Comparison of ENCODE assay signal across 11 cellular contexts in genomic region chrX:135340827-135341226, GRCh38. TPM values are rescaled to one million over a fixed set of nuclear protein-coding genes. Genes with fewer than 3 reads are reported as not detected.
A peak's percentile ranks its signal among the peaks of the same experiment; 100 is the strongest.
DNase-seq lines count a peak whose midpoint lies in the region; FAIRE-seq and TF ChIP-seq lines count a peak whose summit lies in the region.
"Had no signal": no experiment of that assay in that cellular context is flagged by ENCODE, and none has a peak within 500 bp of the region (broad histone marks: within the 10 kb centered on the region; RNA-seq: fewer than 3 reads in every experiment).

No MANE protein-coding gene starts in this region.

- H3K27ac ChIP-seq in OCI-LY7 (ENCODE audit: low read depth, low read length, poor library complexity, severe bottlenecking) = no peak overlapping the region
- H3K27ac ChIP-seq: A549, foreskin keratinocyte had no signal

- H3K36me3 ChIP-seq in OCI-LY7 (ENCODE audit: insufficient read depth, low read length) = no peaks in the 10 kb centered on the region

- H3K9me3 ChIP-seq in OCI-LY7 (ENCODE audit: low read length) = no peaks in the 10 kb centered on the region
- H3K9me3 ChIP-seq: A549 had no signal

- peaks cover 44% of the 10 kb centered on the region for H3K4me1 Mint-ChIP-seq in T-helper 2 cell treated with Interferon-gamma antibody and Interleukin-4, amounts not matched to agents 5 μg/mL and 100 μg/mL, for 36 hours (ENCODE audit: low read depth)
- peaks cover 50% of the 10 kb centered on the region for H3K4me1 Mint-ChIP-seq in endothelial cell (ENCODE audit: unreplicated experiment)

- FAIRE-seq in H54 (lab: Jason Lieb, UNC) = no peak
- FAIRE-seq: A549 had no signal

- BruUV-seq in OCI-LY7 (replicated peaks; lab: Mats Ljungman, UMichigan) = no TSS peak

- no peak for TF ChIP-seq POLR2A in H54 (IDR thresholded peaks at IDR 0.05; ENCODE audit: low read depth, low read length)

- H2AFZ ChIP-seq in OCI-LY7 (ENCODE audit: low read length) = no peak overlapping the region

- no peak for DNase-seq in T-helper 2 cell treated with Interferon-gamma antibody and Interleukin-4, amounts not matched to agents 5 μg/mL and 100 μg/mL, for 36 hours (ENCODE audit: low spot score)
- DNase-seq in T-helper 2 cell = no peak
- DNase-seq in OCI-LY7 (ENCODE audit: low spot score) = no peak
- DNase-seq in endothelial cell (ENCODE audit: low spot score) = no peak
- no peak for DNase-seq in skeletal muscle cell (ENCODE audit: low read depth)
- DNase-seq in NCI-H2029 (lab: John Stamatoyannopoulos, UW) = no peak
- no peak for DNase-seq in activated effector memory CD4-positive, alpha-beta T cell treated with Interleukin-2 at 50 U/mL for 16 hours
- no peak for DNase-seq in H54 (ENCODE audit: insufficient read length, low spot score)
- DNase-seq: activated CD4-positive, alpha-beta T cell treated with anti-CD3 and anti-CD28 coated beads, Interleukin-2, amount 50 U/mL, for 4 hours; foreskin keratinocyte had no signal

- no peaks in the 10 kb centered on the region for H4K20me1 ChIP-seq in OCI-LY7 (ENCODE audit: insufficient read depth, low read length)

- TF ChIP-seq CTCF in OCI-LY7 (conservative IDR thresholded peaks at IDR 0.05; ENCODE audit: low read length) (no peak), endothelial cell (IDR thresholded peaks at IDR 0.05; ENCODE audit: unreplicated experiment) (no peak)

- CTCF ChIA-PET in OCI-LY7 (lab: Charles Lee; ENCODE audit: unreplicated experiment) = no interaction called here

- peak overlapping the region; percentile 95 for H3K4me3 Mint-ChIP-seq in T-helper 2 cell treated with Interferon-gamma antibody and Interleukin-4, amounts not matched to agents 5 μg/mL and 100 μg/mL, for 36 hours
- peak overlapping the region; percentile 98 for H3K4me3 Mint-ChIP-seq in endothelial cell (ENCODE audit: unreplicated experiment)

- POLR2A ChIA-PET in OCI-LY7 (lab: Charles Lee) = no interaction called here

- no peaks in the 10 kb centered on the region for H3K9me3 Mint-ChIP-seq in T-helper 2 cell treated with Interferon-gamma antibody and Interleukin-4, amounts not matched to agents 5 μg/mL and 100 μg/mL, for 36 hours
- no peaks in the 10 kb centered on the region for H3K9me3 Mint-ChIP-seq in endothelial cell (ENCODE audit: unreplicated experiment)

- peak overlapping the region; percentile 79 for H3K4me2 ChIP-seq in OCI-LY7 (ENCODE audit: low read length)

- intact Hi-C loops in OCI-LY7 (cut with micrococcal nuclease; ENCODE audit: unreplicated experiment) = no loop called here

- no peaks in the 10 kb centered on the region for H3K27me3 Mint-ChIP-seq in T-helper 2 cell treated with Interferon-gamma antibody and Interleukin-4, amounts not matched to agents 5 μg/mL and 100 μg/mL, for 36 hours (ENCODE audit: low read depth)
- H3K27me3 Mint-ChIP-seq in endothelial cell (ENCODE audit: unreplicated experiment) = peaks cover 2% of the 10 kb centered on the region

- no peaks in the 10 kb centered on the region for H3K9me2 ChIP-seq in OCI-LY7 (ENCODE audit: insufficient read depth, low read length)

- H3K79me2 ChIP-seq in OCI-LY7 (ENCODE audit: insufficient read depth, low read depth, low read length) = peaks cover 28% of the 10 kb centered on the region; the same call in 1 of the 2 replicates

- H3K4me1 ChIP-seq in OCI-LY7 (ENCODE audit: insufficient read depth, low read length, poor library complexity, severe bottlenecking) = peaks cover 13% of the 10 kb centered on the region
- H3K4me1 ChIP-seq: foreskin keratinocyte had no signal

- H3K36me3 Mint-ChIP-seq in T-helper 2 cell treated with Interferon-gamma antibody and Interleukin-4, amounts not matched to agents 5 μg/mL and 100 μg/mL, for 36 hours (ENCODE audit: low read depth) = peaks cover 32% of the 10 kb centered on the region
- peaks cover 6% of the 10 kb centered on the region for H3K36me3 Mint-ChIP-seq in endothelial cell (ENCODE audit: low read depth, unreplicated experiment)

- H3K27ac Mint-ChIP-seq in T-helper 2 cell treated with Interferon-gamma antibody and Interleukin-4, amounts not matched to agents 5 μg/mL and 100 μg/mL, for 36 hours = no peak overlapping the region
- H3K27ac Mint-ChIP-seq in endothelial cell (ENCODE audit: unreplicated experiment) = no peak overlapping the region

- H3K4me3 ChIP-seq in OCI-LY7 (ENCODE audit: low read depth, low read length, poor library complexity, severe bottlenecking) = peak overlapping the region; percentile 95
- peak overlapping the region; percentile 73 for H3K4me3 ChIP-seq in skeletal muscle cell (ENCODE audit: low read depth, low read length)
- H3K4me3 ChIP-seq: A549 had no signal

RNA-seq across cellular contexts. Expression of gene ZNF75D, which starts 3.1 kb away (rescaled TPM):
- total RNA-seq in OCI-LY7 (2014; rRNA removed; shearing (Covaris generic)) = 7.4 and 8.0 TPM in 2 replicates
- total RNA-seq in OCI-LY7 (2022) (6.3 and 6.8 TPM in 2 replicates), endothelial cell (ENCODE audit: unreplicated experiment) (21.8 TPM)

RNA-seq across cellular contexts. Expression of gene ZNF449, which starts 3.8 kb away (rescaled TPM):
- 3.3 and 3.7 TPM in 2 replicates for total RNA-seq in OCI-LY7 (2014; rRNA removed; shearing (Covaris generic))
- total RNA-seq in OCI-LY7 (2022) (3.9 and 4.5 TPM in 2 replicates), endothelial cell (ENCODE audit: unreplicated experiment) (17.0 TPM)

RNA-seq across cellular contexts. Expression of gene ETDC, which starts 31.5 kb away (rescaled TPM):
- not detected in 2 replicates for total RNA-seq in OCI-LY7 (2014; rRNA removed; shearing (Covaris generic))
- total RNA-seq in OCI-LY7 (2022) (not detected in 2 replicates), endothelial cell (ENCODE audit: unreplicated experiment) (not detected)
- total RNA-seq: foreskin keratinocyte had no signal
